In the genomic region with DNA sequence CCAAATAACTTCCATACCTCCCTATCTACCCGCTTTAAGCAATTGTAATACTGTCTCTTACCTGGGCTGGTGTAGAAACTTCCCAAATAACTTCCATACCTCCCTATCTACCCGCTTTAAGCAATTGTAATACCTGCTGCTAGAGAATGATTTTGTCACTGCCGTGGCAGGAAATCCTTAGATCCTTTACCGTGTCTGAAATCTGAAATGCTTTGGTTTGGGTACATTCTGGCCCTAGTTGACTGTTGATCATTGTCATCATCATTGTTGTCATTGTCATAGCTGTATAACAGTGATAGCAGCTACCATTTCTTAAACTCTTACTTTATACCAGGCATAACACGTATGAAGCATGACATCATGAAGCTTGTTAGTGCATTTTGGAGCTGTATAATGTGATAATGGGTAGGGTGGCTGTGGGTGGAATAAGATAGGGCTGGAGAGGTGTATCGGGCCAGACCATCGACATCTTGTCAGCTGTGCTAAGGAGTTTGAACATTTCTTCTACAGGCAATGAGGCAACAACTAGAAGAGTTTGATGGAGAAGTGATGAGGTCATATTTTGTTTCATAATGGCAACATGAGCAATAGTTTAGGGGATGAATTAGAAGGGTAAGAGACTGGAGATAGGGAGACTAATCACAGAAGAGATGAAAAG, we compare ENCODE assay signal across 1 cellular context.
TF ChIP-seq lines count a peak whose summit lies in the region.

No MANE protein-coding gene starts in this region.

TF ChIP-seq in HepG2, 621 proteins besides CTCF, POLR2A, EP300 and RAD21:
- TF ChIP-seq ATF7 (IDR thresholded peaks at IDR 0.05) = peak; percentile 83
- TF ChIP-seq ATF7 (CRISPR knock-in tag; IDR thresholded peaks at IDR 0.05) = no peak
- TF ChIP-seq EZH2 (conservative IDR thresholded peaks at IDR 0.05; ENCODE audit: low read depth, low read length) = no peak
- TF ChIP-seq CREB1 (IDR thresholded peaks at IDR 0.05) = peak; percentile 37; the same call in 1 of the 2 replicates
- no peak for TF ChIP-seq CREB1 (CRISPR knock-in tag; IDR thresholded peaks at IDR 0.05)
- TF ChIP-seq CBX2 (IDR thresholded peaks at IDR 0.05; ENCODE audit: low read depth, low read length) = no peak
- TF ChIP-seq CBX2 (CRISPR knock-in tag; IDR thresholded peaks at IDR 0.05; ENCODE audit: low read depth) = no peak
- TF ChIP-seq ZNF451 (CRISPR knock-in tag; IDR thresholded peaks at IDR 0.05) = no peak
- TF ChIP-seq ZC3H4 (CRISPR knock-in tag; IDR thresholded peaks at IDR 0.05; ENCODE audit: borderline replicate concordance) = no peak
- no peak for TF ChIP-seq TSC22D2 (CRISPR knock-in tag; IDR thresholded peaks at IDR 0.05; ENCODE audit: borderline replicate concordance)
- TF ChIP-seq ZNF350 (CRISPR knock-in tag; IDR thresholded peaks at IDR 0.05; ENCODE audit: borderline replicate concordance, low read depth) = no peak
- no peak for TF ChIP-seq THAP11 (CRISPR knock-in tag; IDR thresholded peaks at IDR 0.05)
- no peak for TF ChIP-seq ZNF496 (CRISPR knock-in tag; IDR thresholded peaks at IDR 0.05; ENCODE audit: insufficient replicate concordance)
- TF ChIP-seq BRD4 (CRISPR knock-in tag; IDR thresholded peaks at IDR 0.05) = no peak
- TF ChIP-seq, protein P1, sequence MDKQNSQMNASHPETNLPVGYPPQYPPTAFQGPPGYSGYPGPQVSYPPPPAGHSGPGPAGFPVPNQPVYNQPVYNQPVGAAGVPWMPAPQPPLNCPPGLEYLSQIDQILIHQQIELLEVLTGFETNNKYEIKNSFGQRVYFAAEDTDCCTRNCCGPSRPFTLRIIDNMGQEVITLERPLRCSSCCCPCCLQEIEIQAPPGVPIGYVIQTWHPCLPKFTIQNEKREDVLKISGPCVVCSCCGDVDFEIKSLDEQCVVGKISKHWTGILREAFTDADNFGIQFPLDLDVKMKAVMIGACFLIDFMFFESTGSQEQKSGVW (CRISPR knock-in tag; IDR thresholded peaks at IDR 0.05; ENCODE audit: borderline replicate concordance) = no peak
- TF ChIP-seq, protein P2, sequence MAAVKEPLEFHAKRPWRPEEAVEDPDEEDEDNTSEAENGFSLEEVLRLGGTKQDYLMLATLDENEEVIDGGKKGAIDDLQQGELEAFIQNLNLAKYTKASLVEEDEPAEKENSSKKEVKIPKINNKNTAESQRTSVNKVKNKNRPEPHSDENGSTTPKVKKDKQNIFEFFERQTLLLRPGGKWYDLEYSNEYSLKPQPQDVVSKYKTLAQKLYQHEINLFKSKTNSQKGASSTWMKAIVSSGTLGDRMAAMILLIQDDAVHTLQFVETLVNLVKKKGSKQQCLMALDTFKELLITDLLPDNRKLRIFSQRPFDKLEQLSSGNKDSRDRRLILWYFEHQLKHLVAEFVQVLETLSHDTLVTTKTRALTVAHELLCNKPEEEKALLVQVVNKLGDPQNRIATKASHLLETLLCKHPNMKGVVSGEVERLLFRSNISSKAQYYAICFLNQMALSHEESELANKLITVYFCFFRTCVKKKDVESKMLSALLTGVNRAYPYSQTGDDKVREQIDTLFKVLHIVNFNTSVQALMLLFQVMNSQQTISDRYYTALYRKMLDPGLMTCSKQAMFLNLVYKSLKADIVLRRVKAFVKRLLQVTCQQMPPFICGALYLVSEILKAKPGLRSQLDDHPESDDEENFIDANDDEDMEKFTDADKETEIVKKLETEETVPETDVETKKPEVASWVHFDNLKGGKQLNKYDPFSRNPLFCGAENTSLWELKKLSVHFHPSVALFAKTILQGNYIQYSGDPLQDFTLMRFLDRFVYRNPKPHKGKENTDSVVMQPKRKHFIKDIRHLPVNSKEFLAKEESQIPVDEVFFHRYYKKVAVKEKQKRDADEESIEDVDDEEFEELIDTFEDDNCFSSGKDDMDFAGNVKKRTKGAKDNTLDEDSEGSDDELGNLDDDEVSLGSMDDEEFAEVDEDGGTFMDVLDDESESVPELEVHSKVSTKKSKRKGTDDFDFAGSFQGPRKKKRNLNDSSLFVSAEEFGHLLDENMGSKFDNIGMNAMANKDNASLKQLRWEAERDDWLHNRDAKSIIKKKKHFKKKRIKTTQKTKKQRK (IDR thresholded peaks at IDR 0.05; ENCODE audit: low read length) = no peak
- no peak for TF ChIP-seq ZNF460 (CRISPR knock-in tag; IDR thresholded peaks at IDR 0.05; ENCODE audit: borderline replicate concordance)
- TF ChIP-seq RORA (CRISPR knock-in tag; IDR thresholded peaks at IDR 0.05) = no peak
- TF ChIP-seq, protein P3, sequence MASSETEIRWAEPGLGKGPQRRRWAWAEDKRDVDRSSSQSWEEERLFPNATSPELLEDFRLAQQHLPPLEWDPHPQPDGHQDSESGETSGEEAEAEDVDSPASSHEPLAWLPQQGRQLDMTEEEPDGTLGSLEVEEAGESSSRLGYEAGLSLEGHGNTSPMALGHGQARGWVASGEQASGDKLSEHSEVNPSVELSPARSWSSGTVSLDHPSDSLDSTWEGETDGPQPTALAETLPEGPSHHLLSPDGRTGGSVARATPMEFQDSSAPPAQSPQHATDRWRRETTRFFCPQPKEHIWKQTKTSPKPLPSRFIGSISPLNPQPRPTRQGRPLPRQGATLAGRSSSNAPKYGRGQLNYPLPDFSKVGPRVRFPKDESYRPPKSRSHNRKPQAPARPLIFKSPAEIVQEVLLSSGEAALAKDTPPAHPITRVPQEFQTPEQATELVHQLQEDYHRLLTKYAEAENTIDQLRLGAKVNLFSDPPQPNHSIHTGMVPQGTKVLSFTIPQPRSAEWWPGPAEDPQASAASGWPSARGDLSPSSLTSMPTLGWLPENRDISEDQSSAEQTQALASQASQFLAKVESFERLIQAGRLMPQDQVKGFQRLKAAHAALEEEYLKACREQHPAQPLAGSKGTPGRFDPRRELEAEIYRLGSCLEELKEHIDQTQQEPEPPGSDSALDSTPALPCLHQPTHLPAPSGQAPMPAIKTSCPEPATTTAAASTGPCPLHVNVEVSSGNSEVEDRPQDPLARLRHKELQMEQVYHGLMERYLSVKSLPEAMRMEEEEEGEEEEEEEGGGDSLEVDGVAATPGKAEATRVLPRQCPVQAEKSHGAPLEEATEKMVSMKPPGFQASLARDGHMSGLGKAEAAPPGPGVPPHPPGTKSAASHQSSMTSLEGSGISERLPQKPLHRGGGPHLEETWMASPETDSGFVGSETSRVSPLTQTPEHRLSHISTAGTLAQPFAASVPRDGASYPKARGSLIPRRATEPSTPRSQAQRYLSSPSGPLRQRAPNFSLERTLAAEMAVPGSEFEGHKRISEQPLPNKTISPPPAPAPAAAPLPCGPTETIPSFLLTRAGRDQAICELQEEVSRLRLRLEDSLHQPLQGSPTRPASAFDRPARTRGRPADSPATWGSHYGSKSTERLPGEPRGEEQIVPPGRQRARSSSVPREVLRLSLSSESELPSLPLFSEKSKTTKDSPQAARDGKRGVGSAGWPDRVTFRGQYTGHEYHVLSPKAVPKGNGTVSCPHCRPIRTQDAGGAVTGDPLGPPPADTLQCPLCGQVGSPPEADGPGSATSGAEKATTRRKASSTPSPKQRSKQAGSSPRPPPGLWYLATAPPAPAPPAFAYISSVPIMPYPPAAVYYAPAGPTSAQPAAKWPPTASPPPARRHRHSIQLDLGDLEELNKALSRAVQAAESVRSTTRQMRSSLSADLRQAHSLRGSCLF (CRISPR knock-in tag; IDR thresholded peaks at IDR 0.05; ENCODE audit: borderline replicate concordance) = no peak
- TF ChIP-seq ZNF121 (CRISPR knock-in tag; IDR thresholded peaks at IDR 0.05) = no peak
